Comparison of ENCODE assay signal across 8 cellular contexts in the genomic region with DNA sequence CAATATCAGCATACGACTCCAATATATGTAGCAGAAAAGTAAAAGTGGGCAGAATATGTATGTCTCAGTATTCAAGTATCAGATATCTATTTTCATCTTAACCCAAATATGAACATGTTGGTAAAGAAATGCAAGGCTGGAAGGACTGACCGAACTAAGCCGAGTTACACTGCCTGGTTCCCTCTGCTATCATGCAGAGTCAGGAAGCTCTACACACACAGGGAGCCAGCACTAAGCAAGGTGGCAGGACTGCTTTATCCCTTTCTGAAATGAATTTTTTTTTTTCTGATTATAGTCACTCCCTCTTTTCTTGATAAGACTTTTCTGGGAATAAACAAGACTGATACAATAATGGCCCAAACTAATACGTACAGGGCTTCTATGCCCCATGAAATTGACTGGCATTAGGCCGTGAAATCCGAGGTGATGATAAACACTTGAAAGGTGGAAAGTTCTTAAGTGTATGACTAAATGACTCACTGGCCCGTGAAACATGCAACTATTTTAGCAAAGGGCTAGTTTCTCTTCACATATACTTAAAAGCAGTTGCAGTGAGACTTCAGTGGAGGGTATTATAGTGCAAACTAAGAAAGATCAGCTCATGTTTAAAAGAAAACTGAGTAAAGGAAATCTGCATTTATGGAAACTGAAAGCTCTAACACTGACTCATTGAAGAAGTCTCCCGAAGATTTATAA.
DNase-seq lines count a peak whose midpoint lies in the region; ATAC-seq and TF ChIP-seq lines count a peak whose summit lies in the region.

No MANE protein-coding gene starts in this region.

- H3K27me3 ChIP-seq in DND-41 (ENCODE audit: insufficient read depth, low read length, poor library complexity), result no peaks in the 10 kb centered on the region

- no peak overlapping the region for H3K4me3 ChIP-seq in DND-41 (ENCODE audit: low read depth in 1 of 2, low read length in 2 of 2)

- TF ChIP-seq CTCF in DND-41 (IDR thresholded peaks at IDR 0.05; ENCODE audit: borderline replicate concordance, extremely low read depth, low read length, poor library complexity, severe bottlenecking), result no peak

- H4K20me1 ChIP-seq in DND-41 (ENCODE audit: insufficient read depth, low read length), result peaks cover 3% of the 10 kb centered on the region; the same call in 1 of the 2 replicates

- peaks cover 47% of the 10 kb centered on the region for H3K4me1 ChIP-seq in DND-41 (ENCODE audit: insufficient read depth, low read length)

- ATAC-seq in DND-41 (ENCODE audit: insufficient read depth, low read depth) (no peak), GM19455 (IDR thresholded peaks at IDR 0.05; ENCODE audit: unreplicated experiment) (peak; percentile 63), HG03378 (IDR thresholded peaks at IDR 0.05; ENCODE audit: unreplicated experiment) (peak; percentile 81)

- peaks cover 79% of the 10 kb centered on the region for H3K36me3 ChIP-seq in DND-41 (ENCODE audit: insufficient read depth, low read length)

- H3K27ac ChIP-seq in DND-41 (ENCODE audit: low read length), result peak overlapping the region; percentile 32; the same call in 1 of the 2 replicates

- peaks cover 99% of the 10 kb centered on the region for H3K79me2 ChIP-seq in DND-41 (ENCODE audit: insufficient read depth, low read length)

- peaks cover 4% of the 10 kb centered on the region for H3K9me3 ChIP-seq in DND-41 (ENCODE audit: insufficient read depth, low read length, severe bottlenecking)

- no peak overlapping the region for H2AFZ ChIP-seq in DND-41 (ENCODE audit: low read depth, low read length)

- H3K9ac ChIP-seq in DND-41 (ENCODE audit: low read depth, low read length), result no peak overlapping the region

- DNase-seq in DND-41 (no peak), amniotic epithelial cell (ENCODE audit: low read depth) (peak; percentile 43), NCI-H2171 treated with DMSO at 0.1 percent for 48 hours (lab: John Stamatoyannopoulos, UW) (no peak), NCI-H524 (lab: John Stamatoyannopoulos, UW) (no peak), NCI-H774 (lab: John Stamatoyannopoulos, UW) (no peak), Kasumi-1 (lab: John Stamatoyannopoulos, UW) (no peak)

- no peak overlapping the region for H3K4me2 ChIP-seq in DND-41 (ENCODE audit: insufficient read depth, low read length)
